In genomic region chr1:179971563-179972496, GRCh38 we compare ENCODE assay signal across 1 cellular context.
A peak's percentile ranks its signal among the peaks of the same experiment; 100 is the strongest.
TF ChIP-seq lines count a peak whose summit lies in the region.

No MANE protein-coding gene starts in this region.

TF ChIP-seq in K562, 482 proteins besides CTCF, POLR2A, EP300 and RAD21 (continued from another document and continues in another):
- TF ChIP-seq, protein P1, sequence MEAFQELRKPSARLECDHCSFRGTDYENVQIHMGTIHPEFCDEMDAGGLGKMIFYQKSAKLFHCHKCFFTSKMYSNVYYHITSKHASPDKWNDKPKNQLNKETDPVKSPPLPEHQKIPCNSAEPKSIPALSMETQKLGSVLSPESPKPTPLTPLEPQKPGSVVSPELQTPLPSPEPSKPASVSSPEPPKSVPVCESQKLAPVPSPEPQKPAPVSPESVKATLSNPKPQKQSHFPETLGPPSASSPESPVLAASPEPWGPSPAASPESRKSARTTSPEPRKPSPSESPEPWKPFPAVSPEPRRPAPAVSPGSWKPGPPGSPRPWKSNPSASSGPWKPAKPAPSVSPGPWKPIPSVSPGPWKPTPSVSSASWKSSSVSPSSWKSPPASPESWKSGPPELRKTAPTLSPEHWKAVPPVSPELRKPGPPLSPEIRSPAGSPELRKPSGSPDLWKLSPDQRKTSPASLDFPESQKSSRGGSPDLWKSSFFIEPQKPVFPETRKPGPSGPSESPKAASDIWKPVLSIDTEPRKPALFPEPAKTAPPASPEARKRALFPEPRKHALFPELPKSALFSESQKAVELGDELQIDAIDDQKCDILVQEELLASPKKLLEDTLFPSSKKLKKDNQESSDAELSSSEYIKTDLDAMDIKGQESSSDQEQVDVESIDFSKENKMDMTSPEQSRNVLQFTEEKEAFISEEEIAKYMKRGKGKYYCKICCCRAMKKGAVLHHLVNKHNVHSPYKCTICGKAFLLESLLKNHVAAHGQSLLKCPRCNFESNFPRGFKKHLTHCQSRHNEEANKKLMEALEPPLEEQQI (IDR thresholded peaks at IDR 0.05): peak; percentile 92
- TF ChIP-seq TCF7 (IDR thresholded peaks at IDR 0.05; ENCODE audit: borderline replicate concordance) (peak; percentile 45; the same call in 1 of the 2 replicates), JUN (IDR thresholded peaks at IDR 0.05; ENCODE audit: borderline replicate concordance, low read depth, low read length) (0 out of 2 replicates have a peak, but pooled peaks have one; percentile 49), JUN (CRISPR knock-in tag; IDR thresholded peaks at IDR 0.05; ENCODE audit: borderline replicate concordance) (no peak), HDGF (IDR thresholded peaks at IDR 0.05) (peak; percentile 83; the same call in 1 of the 2 replicates), SMARCE1 (IDR thresholded peaks at IDR 0.05) (peak; percentile 99), TEAD1 (CRISPR knock-in tag; IDR thresholded peaks at IDR 0.05) (peak; percentile 72 to 74), FIP1L1 (IDR thresholded peaks at IDR 0.05; ENCODE audit: low read depth, low read length, poor library complexity, severe bottlenecking) (no peak), CEBPG (CRISPR knock-in tag; IDR thresholded peaks at IDR 0.05) (0 out of 2 replicates have a peak, but pooled peaks have one; percentile 28), CEBPG (tag; conservative IDR thresholded peaks at IDR 0.05 in 1 of 2, IDR thresholded peaks at IDR 0.05 in 1 of 2) (no peak), MTA1 (IDR thresholded peaks at IDR 0.05; ENCODE audit: borderline replicate concordance) (peak; percentile 91), ZEB2 (IDR thresholded peaks at IDR 0.05) (peak; percentile 97), TCF3 (CRISPR knock-in tag; IDR thresholded peaks at IDR 0.05) (peak; percentile 97), ZNF184 (CRISPR knock-in tag; IDR thresholded peaks at IDR 0.05) (no peak), SREBF2 (CRISPR knock-in tag; IDR thresholded peaks at IDR 0.05) (no peak), ZC3H4 (CRISPR knock-in tag; IDR thresholded peaks at IDR 0.05; ENCODE audit: borderline replicate concordance) (no peak), CREM (IDR thresholded peaks at IDR 0.05; ENCODE audit: low read depth) (peak; percentile 70), E2F8 (IDR thresholded peaks at IDR 0.05; ENCODE audit: low read depth, partially characterized antibody) (peak; percentile 57), GATAD2B (IDR thresholded peaks at IDR 0.05; ENCODE audit: borderline replicate concordance) (0 out of 2 replicates have a peak, but pooled peaks have one; percentile 80), PYGO2 (tag; IDR thresholded peaks at IDR 0.05) (0 out of 2 replicates have a peak, but pooled peaks have one; percentile 55), BMI1 (IDR thresholded peaks at IDR 0.05; ENCODE audit: low read length) (no peak), DNMT1 (IDR thresholded peaks at IDR 0.05) (no peak), ZSCAN29 (IDR thresholded peaks at IDR 0.05) (no peak), ELF1 (tag; IDR thresholded peaks at IDR 0.05) (peak; percentile 25; the same call in 1 of the 2 replicates), ESRRA (IDR thresholded peaks at IDR 0.05; ENCODE audit: borderline replicate concordance, low read depth) (peak; percentile 98), CCNT2 (IDR thresholded peaks at IDR 0.05; ENCODE audit: borderline replicate concordance, extremely low read depth, insufficient read length, low read depth, low read length) (peak; percentile 75), ATF7 (IDR thresholded peaks at IDR 0.05) (peak; percentile 80), SOX6 (IDR thresholded peaks at IDR 0.05) (peak; percentile 97), POLR2H (tag; IDR thresholded peaks at IDR 0.05; ENCODE audit: low read depth) (peak; percentile 46), MYC (IDR thresholded peaks at IDR 0.05; ENCODE audit: low read depth, low read length) (peak; percentile 63; the same call in 1 of the 2 replicates), MYC (CRISPR knock-in tag; IDR thresholded peaks at IDR 0.05; ENCODE audit: borderline replicate concordance, low read depth) (no peak)
- TF ChIP-seq, protein P2, sequence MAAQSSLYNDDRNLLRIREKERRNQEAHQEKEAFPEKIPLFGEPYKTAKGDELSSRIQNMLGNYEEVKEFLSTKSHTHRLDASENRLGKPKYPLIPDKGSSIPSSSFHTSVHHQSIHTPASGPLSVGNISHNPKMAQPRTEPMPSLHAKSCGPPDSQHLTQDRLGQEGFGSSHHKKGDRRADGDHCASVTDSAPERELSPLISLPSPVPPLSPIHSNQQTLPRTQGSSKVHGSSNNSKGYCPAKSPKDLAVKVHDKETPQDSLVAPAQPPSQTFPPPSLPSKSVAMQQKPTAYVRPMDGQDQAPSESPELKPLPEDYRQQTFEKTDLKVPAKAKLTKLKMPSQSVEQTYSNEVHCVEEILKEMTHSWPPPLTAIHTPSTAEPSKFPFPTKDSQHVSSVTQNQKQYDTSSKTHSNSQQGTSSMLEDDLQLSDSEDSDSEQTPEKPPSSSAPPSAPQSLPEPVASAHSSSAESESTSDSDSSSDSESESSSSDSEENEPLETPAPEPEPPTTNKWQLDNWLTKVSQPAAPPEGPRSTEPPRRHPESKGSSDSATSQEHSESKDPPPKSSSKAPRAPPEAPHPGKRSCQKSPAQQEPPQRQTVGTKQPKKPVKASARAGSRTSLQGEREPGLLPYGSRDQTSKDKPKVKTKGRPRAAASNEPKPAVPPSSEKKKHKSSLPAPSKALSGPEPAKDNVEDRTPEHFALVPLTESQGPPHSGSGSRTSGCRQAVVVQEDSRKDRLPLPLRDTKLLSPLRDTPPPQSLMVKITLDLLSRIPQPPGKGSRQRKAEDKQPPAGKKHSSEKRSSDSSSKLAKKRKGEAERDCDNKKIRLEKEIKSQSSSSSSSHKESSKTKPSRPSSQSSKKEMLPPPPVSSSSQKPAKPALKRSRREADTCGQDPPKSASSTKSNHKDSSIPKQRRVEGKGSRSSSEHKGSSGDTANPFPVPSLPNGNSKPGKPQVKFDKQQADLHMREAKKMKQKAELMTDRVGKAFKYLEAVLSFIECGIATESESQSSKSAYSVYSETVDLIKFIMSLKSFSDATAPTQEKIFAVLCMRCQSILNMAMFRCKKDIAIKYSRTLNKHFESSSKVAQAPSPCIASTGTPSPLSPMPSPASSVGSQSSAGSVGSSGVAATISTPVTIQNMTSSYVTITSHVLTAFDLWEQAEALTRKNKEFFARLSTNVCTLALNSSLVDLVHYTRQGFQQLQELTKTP (IDR thresholded peaks at IDR 0.05; ENCODE audit: low read depth in 1 of 2, partially characterized antibody in 2 of 2): peak; percentile 5 to 77
- TF ChIP-seq, protein P3, sequence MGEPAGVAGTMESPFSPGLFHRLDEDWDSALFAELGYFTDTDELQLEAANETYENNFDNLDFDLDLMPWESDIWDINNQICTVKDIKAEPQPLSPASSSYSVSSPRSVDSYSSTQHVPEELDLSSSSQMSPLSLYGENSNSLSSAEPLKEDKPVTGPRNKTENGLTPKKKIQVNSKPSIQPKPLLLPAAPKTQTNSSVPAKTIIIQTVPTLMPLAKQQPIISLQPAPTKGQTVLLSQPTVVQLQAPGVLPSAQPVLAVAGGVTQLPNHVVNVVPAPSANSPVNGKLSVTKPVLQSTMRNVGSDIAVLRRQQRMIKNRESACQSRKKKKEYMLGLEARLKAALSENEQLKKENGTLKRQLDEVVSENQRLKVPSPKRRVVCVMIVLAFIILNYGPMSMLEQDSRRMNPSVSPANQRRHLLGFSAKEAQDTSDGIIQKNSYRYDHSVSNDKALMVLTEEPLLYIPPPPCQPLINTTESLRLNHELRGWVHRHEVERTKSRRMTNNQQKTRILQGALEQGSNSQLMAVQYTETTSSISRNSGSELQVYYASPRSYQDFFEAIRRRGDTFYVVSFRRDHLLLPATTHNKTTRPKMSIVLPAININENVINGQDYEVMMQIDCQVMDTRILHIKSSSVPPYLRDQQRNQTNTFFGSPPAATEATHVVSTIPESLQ (CRISPR knock-in tag; IDR thresholded peaks at IDR 0.05): no peak
- TF ChIP-seq, protein P4, sequence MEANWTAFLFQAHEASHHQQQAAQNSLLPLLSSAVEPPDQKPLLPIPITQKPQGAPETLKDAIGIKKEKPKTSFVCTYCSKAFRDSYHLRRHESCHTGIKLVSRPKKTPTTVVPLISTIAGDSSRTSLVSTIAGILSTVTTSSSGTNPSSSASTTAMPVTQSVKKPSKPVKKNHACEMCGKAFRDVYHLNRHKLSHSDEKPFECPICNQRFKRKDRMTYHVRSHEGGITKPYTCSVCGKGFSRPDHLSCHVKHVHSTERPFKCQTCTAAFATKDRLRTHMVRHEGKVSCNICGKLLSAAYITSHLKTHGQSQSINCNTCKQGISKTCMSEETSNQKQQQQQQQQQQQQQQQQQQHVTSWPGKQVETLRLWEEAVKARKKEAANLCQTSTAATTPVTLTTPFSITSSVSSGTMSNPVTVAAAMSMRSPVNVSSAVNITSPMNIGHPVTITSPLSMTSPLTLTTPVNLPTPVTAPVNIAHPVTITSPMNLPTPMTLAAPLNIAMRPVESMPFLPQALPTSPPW (CRISPR knock-in tag; IDR thresholded peaks at IDR 0.05): peak; percentile 24; the same call in 1 of the 2 replicates
- TF ChIP-seq, protein P5, sequence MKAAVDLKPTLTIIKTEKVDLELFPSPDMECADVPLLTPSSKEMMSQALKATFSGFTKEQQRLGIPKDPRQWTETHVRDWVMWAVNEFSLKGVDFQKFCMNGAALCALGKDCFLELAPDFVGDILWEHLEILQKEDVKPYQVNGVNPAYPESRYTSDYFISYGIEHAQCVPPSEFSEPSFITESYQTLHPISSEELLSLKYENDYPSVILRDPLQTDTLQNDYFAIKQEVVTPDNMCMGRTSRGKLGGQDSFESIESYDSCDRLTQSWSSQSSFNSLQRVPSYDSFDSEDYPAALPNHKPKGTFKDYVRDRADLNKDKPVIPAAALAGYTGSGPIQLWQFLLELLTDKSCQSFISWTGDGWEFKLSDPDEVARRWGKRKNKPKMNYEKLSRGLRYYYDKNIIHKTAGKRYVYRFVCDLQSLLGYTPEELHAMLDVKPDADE (conservative IDR thresholded peaks at IDR 0.05; ENCODE audit: control insufficient read depth, low read depth, low read length): no peak
